ENCODE assay signal across 1 cellular context in genomic region chr12:114799574-114800487, GRCh38.
A peak's percentile ranks its signal among the peaks of the same experiment; 100 is the strongest.
TF ChIP-seq lines count a peak whose summit lies in the region.

No MANE protein-coding gene starts in this region.

TF ChIP-seq in HepG2, 621 proteins besides CTCF, POLR2A, EP300 and RAD21 (continued from another document and continues in another):
- TF ChIP-seq POLR2AphosphoS5 (IDR thresholded peaks at IDR 0.05; ENCODE audit: low read depth, low read length) (peak; percentile 49), ZNF543 (CRISPR knock-in tag; IDR thresholded peaks at IDR 0.05) (peak; percentile 97), ZNF256 (CRISPR knock-in tag; conservative IDR thresholded peaks at IDR 0.05) (0 out of 2 replicates have a peak, but pooled peaks have one; percentile 53), MZF1 (CRISPR knock-in tag; IDR thresholded peaks at IDR 0.05; ENCODE audit: borderline replicate concordance) (no peak), CENPT (CRISPR knock-in tag; IDR thresholded peaks at IDR 0.05; ENCODE audit: low read depth) (no peak), FOXA3 (CRISPR knock-in tag; IDR thresholded peaks at IDR 0.05) (peak; percentile 96), ZNF589 (CRISPR knock-in tag; conservative IDR thresholded peaks at IDR 0.05) (peak; percentile 86), TRIM24 (CRISPR knock-in tag; IDR thresholded peaks at IDR 0.05) (peak; percentile 82; the same call in 1 of the 2 replicates), CEBPG (CRISPR knock-in tag; IDR thresholded peaks at IDR 0.05) (peak; percentile 70), NR2C2 (CRISPR knock-in tag; IDR thresholded peaks at IDR 0.05; ENCODE audit: borderline replicate concordance) (peak; percentile 84), THRA (CRISPR knock-in tag; IDR thresholded peaks at IDR 0.05; ENCODE audit: borderline replicate concordance) (peak; percentile 96), ZNF230 (CRISPR knock-in tag; IDR thresholded peaks at IDR 0.05) (peak; percentile 84; the same call in 1 of the 2 replicates), GMEB2 (CRISPR knock-in tag; IDR thresholded peaks at IDR 0.05; ENCODE audit: low read depth) (no peak), MEIS2 (CRISPR knock-in tag; IDR thresholded peaks at IDR 0.05) (peak; percentile 100), ZNF691 (CRISPR knock-in tag; IDR thresholded peaks at IDR 0.05; ENCODE audit: borderline replicate concordance, low read depth) (peak; percentile 82; the same call in 1 of the 2 replicates), ZBTB42 (CRISPR knock-in tag; IDR thresholded peaks at IDR 0.05) (no peak), KDM5A (IDR thresholded peaks at IDR 0.05; ENCODE audit: borderline replicate concordance, low read length) (no peak), FOXP1 (IDR thresholded peaks at IDR 0.05) (no peak; the same call in 1 of the 2 replicates), FOXP1 (CRISPR knock-in tag; IDR thresholded peaks at IDR 0.05) (peak; percentile 97), ZNF33A (CRISPR knock-in tag; IDR thresholded peaks at IDR 0.05; ENCODE audit: borderline replicate concordance) (no peak), GTF3A (CRISPR knock-in tag; conservative IDR thresholded peaks at IDR 0.05) (0 out of 2 replicates have a peak, but pooled peaks have one; percentile 87), ZNF546 (CRISPR knock-in tag; conservative IDR thresholded peaks at IDR 0.05) (no peak), ZNF577 (CRISPR knock-in tag; IDR thresholded peaks at IDR 0.05; ENCODE audit: borderline replicate concordance, low read depth) (no peak), FOSL2 (CRISPR knock-in tag; IDR thresholded peaks at IDR 0.05) (peak; percentile 94), RBFOX2 (IDR thresholded peaks at IDR 0.05; ENCODE audit: low read depth, low read length) (peak; percentile 58), HOXA9 (CRISPR knock-in tag; IDR thresholded peaks at IDR 0.05; ENCODE audit: borderline replicate concordance) (no peak; the same call in 1 of the 2 replicates), ZNF766 (CRISPR knock-in tag; IDR thresholded peaks at IDR 0.05; ENCODE audit: borderline replicate concordance) (no peak), ZNF816 (CRISPR knock-in tag; IDR thresholded peaks at IDR 0.05; ENCODE audit: borderline replicate concordance) (no peak), SP4 (CRISPR knock-in tag; IDR thresholded peaks at IDR 0.05) (peak; percentile 81), DMAP1 (CRISPR knock-in tag; IDR thresholded peaks at IDR 0.05) (peak; percentile 61; the same call in 1 of the 2 replicates), ETV5 (CRISPR knock-in tag; IDR thresholded peaks at IDR 0.05; ENCODE audit: borderline replicate concordance) (peak; percentile 94), GLI4 (CRISPR knock-in tag; IDR thresholded peaks at IDR 0.05; ENCODE audit: borderline replicate concordance) (peak; percentile 68; the same call in 1 of the 2 replicates), REL (CRISPR knock-in tag; conservative IDR thresholded peaks at IDR 0.05) (peak; percentile 81), HDAC6 (IDR thresholded peaks at IDR 0.05; ENCODE audit: low read depth, low read length) (no peak), HNF4A (CRISPR knock-in tag; IDR thresholded peaks at IDR 0.05) (peak; percentile 96), ZNF530 (CRISPR knock-in tag; IDR thresholded peaks at IDR 0.05; ENCODE audit: low read depth) (no peak), ZNF883 (CRISPR knock-in tag; IDR thresholded peaks at IDR 0.05; ENCODE audit: not compliant biosample characterization) (no peak), ZNF234 (CRISPR knock-in tag; conservative IDR thresholded peaks at IDR 0.05) (no peak)
- TF ChIP-seq, protein P1, sequence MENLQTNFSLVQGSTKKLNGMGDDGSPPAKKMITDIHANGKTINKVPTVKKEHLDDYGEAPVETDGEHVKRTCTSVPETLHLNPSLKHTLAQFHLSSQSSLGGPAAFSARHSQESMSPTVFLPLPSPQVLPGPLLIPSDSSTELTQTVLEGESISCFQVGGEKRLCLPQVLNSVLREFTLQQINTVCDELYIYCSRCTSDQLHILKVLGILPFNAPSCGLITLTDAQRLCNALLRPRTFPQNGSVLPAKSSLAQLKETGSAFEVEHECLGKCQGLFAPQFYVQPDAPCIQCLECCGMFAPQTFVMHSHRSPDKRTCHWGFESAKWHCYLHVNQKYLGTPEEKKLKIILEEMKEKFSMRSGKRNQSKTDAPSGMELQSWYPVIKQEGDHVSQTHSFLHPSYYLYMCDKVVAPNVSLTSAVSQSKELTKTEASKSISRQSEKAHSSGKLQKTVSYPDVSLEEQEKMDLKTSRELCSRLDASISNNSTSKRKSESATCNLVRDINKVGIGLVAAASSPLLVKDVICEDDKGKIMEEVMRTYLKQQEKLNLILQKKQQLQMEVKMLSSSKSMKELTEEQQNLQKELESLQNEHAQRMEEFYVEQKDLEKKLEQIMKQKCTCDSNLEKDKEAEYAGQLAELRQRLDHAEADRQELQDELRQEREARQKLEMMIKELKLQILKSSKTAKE (CRISPR knock-in tag; IDR thresholded peaks at IDR 0.05; ENCODE audit: borderline replicate concordance) = peak; percentile 96
- TF ChIP-seq, protein P2, sequence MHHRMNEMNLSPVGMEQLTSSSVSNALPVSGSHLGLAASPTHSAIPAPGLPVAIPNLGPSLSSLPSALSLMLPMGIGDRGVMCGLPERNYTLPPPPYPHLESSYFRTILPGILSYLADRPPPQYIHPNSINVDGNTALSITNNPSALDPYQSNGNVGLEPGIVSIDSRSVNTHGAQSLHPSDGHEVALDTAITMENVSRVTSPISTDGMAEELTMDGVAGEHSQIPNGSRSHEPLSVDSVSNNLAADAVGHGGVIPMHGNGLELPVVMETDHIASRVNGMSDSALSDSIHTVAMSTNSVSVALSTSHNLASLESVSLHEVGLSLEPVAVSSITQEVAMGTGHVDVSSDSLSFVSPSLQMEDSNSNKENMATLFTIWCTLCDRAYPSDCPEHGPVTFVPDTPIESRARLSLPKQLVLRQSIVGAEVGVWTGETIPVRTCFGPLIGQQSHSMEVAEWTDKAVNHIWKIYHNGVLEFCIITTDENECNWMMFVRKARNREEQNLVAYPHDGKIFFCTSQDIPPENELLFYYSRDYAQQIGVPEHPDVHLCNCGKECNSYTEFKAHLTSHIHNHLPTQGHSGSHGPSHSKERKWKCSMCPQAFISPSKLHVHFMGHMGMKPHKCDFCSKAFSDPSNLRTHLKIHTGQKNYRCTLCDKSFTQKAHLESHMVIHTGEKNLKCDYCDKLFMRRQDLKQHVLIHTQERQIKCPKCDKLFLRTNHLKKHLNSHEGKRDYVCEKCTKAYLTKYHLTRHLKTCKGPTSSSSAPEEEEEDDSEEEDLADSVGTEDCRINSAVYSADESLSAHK (CRISPR knock-in tag; IDR thresholded peaks at IDR 0.05; ENCODE audit: borderline replicate concordance) = no peak
- TF ChIP-seq, protein P3, sequence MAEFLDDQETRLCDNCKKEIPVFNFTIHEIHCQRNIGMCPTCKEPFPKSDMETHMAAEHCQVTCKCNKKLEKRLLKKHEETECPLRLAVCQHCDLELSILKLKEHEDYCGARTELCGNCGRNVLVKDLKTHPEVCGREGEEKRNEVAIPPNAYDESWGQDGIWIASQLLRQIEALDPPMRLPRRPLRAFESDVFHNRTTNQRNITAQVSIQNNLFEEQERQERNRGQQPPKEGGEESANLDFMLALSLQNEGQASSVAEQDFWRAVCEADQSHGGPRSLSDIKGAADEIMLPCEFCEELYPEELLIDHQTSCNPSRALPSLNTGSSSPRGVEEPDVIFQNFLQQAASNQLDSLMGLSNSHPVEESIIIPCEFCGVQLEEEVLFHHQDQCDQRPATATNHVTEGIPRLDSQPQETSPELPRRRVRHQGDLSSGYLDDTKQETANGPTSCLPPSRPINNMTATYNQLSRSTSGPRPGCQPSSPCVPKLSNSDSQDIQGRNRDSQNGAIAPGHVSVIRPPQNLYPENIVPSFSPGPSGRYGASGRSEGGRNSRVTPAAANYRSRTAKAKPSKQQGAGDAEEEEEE (CRISPR knock-in tag; IDR thresholded peaks at IDR 0.05; ENCODE audit: borderline replicate concordance) = peak; percentile 96; the same call in 1 of the 2 replicates
- TF ChIP-seq, protein P4, sequence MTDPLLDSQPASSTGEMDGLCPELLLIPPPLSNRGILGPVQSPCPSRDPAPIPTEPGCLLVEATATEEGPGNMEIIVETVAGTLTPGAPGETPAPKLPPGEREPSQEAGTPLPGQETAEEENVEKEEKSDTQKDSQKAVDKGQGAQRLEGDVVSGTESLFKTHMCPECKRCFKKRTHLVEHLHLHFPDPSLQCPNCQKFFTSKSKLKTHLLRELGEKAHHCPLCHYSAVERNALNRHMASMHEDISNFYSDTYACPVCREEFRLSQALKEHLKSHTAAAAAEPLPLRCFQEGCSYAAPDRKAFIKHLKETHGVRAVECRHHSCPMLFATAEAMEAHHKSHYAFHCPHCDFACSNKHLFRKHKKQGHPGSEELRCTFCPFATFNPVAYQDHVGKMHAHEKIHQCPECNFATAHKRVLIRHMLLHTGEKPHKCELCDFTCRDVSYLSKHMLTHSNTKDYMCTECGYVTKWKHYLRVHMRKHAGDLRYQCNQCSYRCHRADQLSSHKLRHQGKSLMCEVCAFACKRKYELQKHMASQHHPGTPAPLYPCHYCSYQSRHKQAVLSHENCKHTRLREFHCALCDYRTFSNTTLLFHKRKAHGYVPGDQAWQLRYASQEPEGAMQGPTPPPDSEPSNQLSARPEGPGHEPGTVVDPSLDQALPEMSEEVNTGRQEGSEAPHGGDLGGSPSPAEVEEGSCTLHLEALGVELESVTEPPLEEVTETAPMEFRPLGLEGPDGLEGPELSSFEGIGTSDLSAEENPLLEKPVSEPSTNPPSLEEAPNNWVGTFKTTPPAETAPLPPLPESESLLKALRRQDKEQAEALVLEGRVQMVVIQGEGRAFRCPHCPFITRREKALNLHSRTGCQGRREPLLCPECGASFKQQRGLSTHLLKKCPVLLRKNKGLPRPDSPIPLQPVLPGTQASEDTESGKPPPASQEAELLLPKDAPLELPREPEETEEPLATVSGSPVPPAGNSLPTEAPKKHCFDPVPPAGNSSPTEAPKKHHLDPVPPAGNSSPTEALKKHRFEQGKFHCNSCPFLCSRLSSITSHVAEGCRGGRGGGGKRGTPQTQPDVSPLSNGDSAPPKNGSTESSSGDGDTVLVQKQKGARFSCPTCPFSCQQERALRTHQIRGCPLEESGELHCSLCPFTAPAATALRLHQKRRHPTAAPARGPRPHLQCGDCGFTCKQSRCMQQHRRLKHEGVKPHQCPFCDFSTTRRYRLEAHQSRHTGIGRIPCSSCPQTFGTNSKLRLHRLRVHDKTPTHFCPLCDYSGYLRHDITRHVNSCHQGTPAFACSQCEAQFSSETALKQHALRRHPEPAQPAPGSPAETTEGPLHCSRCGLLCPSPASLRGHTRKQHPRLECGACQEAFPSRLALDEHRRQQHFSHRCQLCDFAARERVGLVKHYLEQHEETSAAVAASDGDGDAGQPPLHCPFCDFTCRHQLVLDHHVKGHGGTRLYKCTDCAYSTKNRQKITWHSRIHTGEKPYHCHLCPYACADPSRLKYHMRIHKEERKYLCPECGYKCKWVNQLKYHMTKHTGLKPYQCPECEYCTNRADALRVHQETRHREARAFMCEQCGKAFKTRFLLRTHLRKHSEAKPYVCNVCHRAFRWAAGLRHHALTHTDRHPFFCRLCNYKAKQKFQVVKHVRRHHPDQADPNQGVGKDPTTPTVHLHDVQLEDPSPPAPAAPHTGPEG (CRISPR knock-in tag; IDR thresholded peaks at IDR 0.05) = no peak
- TF ChIP-seq, protein P5, sequence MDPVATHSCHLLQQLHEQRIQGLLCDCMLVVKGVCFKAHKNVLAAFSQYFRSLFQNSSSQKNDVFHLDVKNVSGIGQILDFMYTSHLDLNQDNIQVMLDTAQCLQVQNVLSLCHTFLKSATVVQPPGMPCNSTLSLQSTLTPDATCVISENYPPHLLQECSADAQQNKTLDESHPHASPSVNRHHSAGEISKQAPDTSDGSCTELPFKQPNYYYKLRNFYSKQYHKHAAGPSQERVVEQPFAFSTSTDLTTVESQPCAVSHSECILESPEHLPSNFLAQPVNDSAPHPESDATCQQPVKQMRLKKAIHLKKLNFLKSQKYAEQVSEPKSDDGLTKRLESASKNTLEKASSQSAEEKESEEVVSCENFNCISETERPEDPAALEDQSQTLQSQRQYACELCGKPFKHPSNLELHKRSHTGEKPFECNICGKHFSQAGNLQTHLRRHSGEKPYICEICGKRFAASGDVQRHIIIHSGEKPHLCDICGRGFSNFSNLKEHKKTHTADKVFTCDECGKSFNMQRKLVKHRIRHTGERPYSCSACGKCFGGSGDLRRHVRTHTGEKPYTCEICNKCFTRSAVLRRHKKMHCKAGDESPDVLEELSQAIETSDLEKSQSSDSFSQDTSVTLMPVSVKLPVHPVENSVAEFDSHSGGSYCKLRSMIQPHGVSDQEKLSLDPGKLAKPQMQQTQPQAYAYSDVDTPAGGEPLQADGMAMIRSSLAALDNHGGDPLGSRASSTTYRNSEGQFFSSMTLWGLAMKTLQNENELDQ (CRISPR knock-in tag; IDR thresholded peaks at IDR 0.05; ENCODE audit: borderline replicate concordance) = no peak
